8 cellular contexts compared by ENCODE assay signal in genomic region chr20:2387180-2387577, GRCh38. TPM values are rescaled to one million over a fixed set of nuclear protein-coding genes. Genes with fewer than 3 reads are reported as not detected.
DNase-seq lines count a peak whose midpoint lies in the region; ATAC-seq and TF ChIP-seq lines count a peak whose summit lies in the region.

No MANE protein-coding gene starts in this region.

- ATAC-seq in natural killer cell treated with Interleukin-12 subunit alpha and Interleukin-12 subunit beta and Interleukin-15 and Interleukin-18, amount 100 ng/mL, for 72 hours, result peak; percentile 72 to 73
- ATAC-seq in HG02759 (IDR thresholded peaks at IDR 0.05; ENCODE audit: unreplicated experiment), result no peak
- no peak for ATAC-seq in HG03108 (IDR thresholded peaks at IDR 0.05; ENCODE audit: unreplicated experiment)

- H3K27ac Mint-ChIP-seq in natural killer cell treated with Interleukin-12 subunit alpha and Interleukin-12 subunit beta and Interleukin-15 and Interleukin-18, amount 100 ng/mL, for 72 hours, result no peak overlapping the region

- in situ Hi-C loops in astrocyte of the spinal cord (cut with HindIII; ENCODE audit: low sequenced_read_pairs), result no loop called here

- H3K4me1 Mint-ChIP-seq in natural killer cell treated with Interleukin-12 subunit alpha and Interleukin-12 subunit beta and Interleukin-15 and Interleukin-18, amount 100 ng/mL, for 72 hours (ENCODE audit: low read depth in 2 of 2), result peaks cover 0 to 3% of the 10 kb centered on the region in 2 donors

- peak; percentile 52 for TF ChIP-seq CTCF in astrocyte of the spinal cord (IDR thresholded peaks at IDR 0.05; ENCODE audit: low read depth, low read length)

- no peaks in the 10 kb centered on the region for H3K9me3 Mint-ChIP-seq in natural killer cell treated with Interleukin-12 subunit alpha and Interleukin-12 subunit beta and Interleukin-15 and Interleukin-18, amount 100 ng/mL, for 72 hours

- no peaks in the 10 kb centered on the region for H3K36me3 ChIP-seq in H7 (replicated peaks; ENCODE audit: control insufficient read depth, insufficient read depth, low read length)
- H3K36me3 ChIP-seq in SJCRH30, result no peaks in the 10 kb centered on the region

- H3K4me3 ChIP-seq in H7 (ENCODE audit: insufficient read depth, low read depth, low read length) (no peak overlapping the region), SJCRH30 (no peak overlapping the region), astrocyte of the spinal cord (ENCODE audit: low read depth, low read length) (no peak overlapping the region)

- no peaks in the 10 kb centered on the region for H3K9me3 ChIP-seq in SJCRH30 (replicated peaks)

- peak overlapping the region; percentile 39 for H3K4me3 Mint-ChIP-seq in natural killer cell treated with Interleukin-12 subunit alpha and Interleukin-12 subunit beta and Interleukin-15 and Interleukin-18, amount 100 ng/mL, for 72 hours

- DNase-seq in CMK (ENCODE audit: low read depth), result peak; percentile 20
- peak; percentile 82 for DNase-seq in H7
- DNase-seq in SJCRH30, result peak; percentile 40 to 73
- DNase-seq in astrocyte of the spinal cord (ENCODE audit: low read depth, low spot score), result peak; percentile 33
- no peak for DNase-seq in natural killer cell treated with Interleukin-12 subunit alpha and Interleukin-12 subunit beta and Interleukin-15 and Interleukin-18, amount 100 ng/mL, for 72 hours (ENCODE audit: low spot score)
- no peak for DNase-seq in effector CD8-positive, alpha-beta T cell (lab: John Stamatoyannopoulos, UW)

- no peaks in the 10 kb centered on the region for H3K27me3 ChIP-seq in H7 (ENCODE audit: control insufficient read depth, insufficient read depth, low read length)
- peaks cover 6% of the 10 kb centered on the region; the same call in 1 of the 2 replicates for H3K27me3 ChIP-seq in SJCRH30

- H3K27ac ChIP-seq in SJCRH30, result no peak overlapping the region

- H3K36me3 Mint-ChIP-seq in natural killer cell treated with Interleukin-12 subunit alpha and Interleukin-12 subunit beta and Interleukin-15 and Interleukin-18, amount 100 ng/mL, for 72 hours, result no peaks in the 10 kb centered on the region

- H3K27me3 Mint-ChIP-seq in natural killer cell treated with Interleukin-12 subunit alpha and Interleukin-12 subunit beta and Interleukin-15 and Interleukin-18, amount 100 ng/mL, for 72 hours, result peaks cover 0 to 19% of the 10 kb centered on the region in 2 donors

- H3K4me1 ChIP-seq in SJCRH30, result no peaks in the 10 kb centered on the region

RNA-seq across cellular contexts. Expression of gene TGM6, which starts 6.5 kb away (rescaled TPM):
- not detected in 2 replicates for total RNA-seq in H7 (2014; rRNA removed; shearing (Covaris generic))
- total RNA-seq in SJCRH30 (2014; rRNA removed; shearing (Covaris generic)), result not detected in 2 replicates
- not detected for total RNA-seq in natural killer cell treated with Interleukin-12 subunit alpha and Interleukin-12 subunit beta and Interleukin-15 and Interleukin-18, amount 100 ng/mL, for 72 hours

Comparison
In these comparisons a context has a peak if more than half of its experiments do, and no peak if none do; other contexts are left out.
1. DNase-seq: peak in CMK (single experiment), H7 (single experiment), SJCRH30 (2 of 2) and astrocyte of the spinal cord (single experiment); none in natural killer cell treated with Interleukin-12 subunit alpha and Interleukin-12 subunit beta and Interleukin-15 and Interleukin-18, amount 100 ng/mL, for 72 hours (single experiment) and effector CD8-positive, alpha-beta T cell (single experiment).
2. ATAC-seq: peak in natural killer cell treated with Interleukin-12 subunit alpha and Interleukin-12 subunit beta and Interleukin-15 and Interleukin-18, amount 100 ng/mL, for 72 hours (2 of 2); none in HG02759 (single experiment) and HG03108 (single experiment).